ENCODE assay signal across 19 cellular contexts in the genomic region with DNA sequence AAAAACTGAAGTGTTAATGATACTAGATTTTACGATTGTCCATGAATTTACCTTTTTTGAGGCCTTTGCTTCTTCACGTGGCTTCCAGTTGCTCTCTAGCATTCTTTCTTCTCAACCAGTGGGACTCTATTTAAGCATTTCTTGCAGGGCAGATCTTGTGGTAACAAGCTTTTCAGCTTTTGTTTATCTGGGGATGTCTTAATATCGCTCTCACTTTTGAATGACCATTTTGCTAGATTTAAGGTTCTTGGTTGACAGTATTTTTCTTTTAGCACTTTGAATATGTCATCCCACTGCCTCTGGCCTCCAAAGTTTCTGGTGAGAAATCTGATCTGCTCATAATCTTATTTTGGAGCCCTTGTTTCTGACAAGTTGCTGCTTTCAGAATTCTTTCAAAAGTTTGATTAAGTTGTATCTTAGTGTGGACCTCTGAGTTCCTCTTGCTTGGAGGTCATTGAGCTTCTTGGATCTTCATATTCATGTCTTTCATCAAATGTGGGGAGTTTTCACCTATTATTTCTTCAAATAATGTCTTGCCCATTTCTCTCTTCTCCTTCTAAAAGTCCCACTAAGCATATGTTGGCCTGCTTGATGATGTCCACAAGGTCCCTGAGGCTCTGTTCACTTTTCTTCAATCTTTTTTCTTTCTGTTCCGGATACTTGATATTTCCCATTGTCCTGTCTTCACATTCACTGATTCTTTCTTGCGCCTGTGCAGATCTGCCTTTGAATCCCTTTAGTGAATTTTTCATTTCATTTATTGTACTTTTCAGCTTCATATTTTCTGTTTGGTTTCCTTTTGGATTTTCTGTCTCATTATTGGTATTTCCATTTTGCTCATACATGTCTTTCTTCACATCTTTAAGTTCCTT.
"Had no signal": no experiment of that assay in that cellular context is flagged by ENCODE, and none has a peak within 500 bp of the region (broad histone marks: within the 10 kb centered on the region; RNA-seq: fewer than 3 reads in every experiment).

No MANE protein-coding gene starts in this region.

- H3K4me1 Mint-ChIP-seq: brain had no signal

- H3K4me2 ChIP-seq: hepatocyte had no signal

- DNase-seq: activated B cell treated with CpG ODN at 0.5 μM for 24 hours; activated CD4-positive, alpha-beta T cell treated with anti-CD3 and anti-CD28 coated beads, Interleukin-2, amount 50 U/mL, for 1 hour; activated gamma-delta T cell; activated naive CD8-positive, alpha-beta T cell treated with anti-CD3 and anti-CD28 coated beads, Interleukin-2, amount 50 U/mL, for 24 hours; anterior cingulate cortex; caudate nucleus; foreskin keratinocyte; stimulated activated CD4-positive, alpha-beta T cell treated with anti-CD3 and anti-CD28 coated beads, Interleukin-12 subunit alpha, Interleukin-12 subunit beta, amount 100 ng/mL, for 4 hours; stimulated activated CD4-positive, alpha-beta T cell treated with anti-CD3 and anti-CD28 coated beads, Interleukin-1b, Interleukin-23, amount 100 ng/mL, for 48 hours; stimulated activated CD8-positive, alpha-beta memory T cell treated with anti-CD3 and anti-CD28 coated beads, Interleukin-4, amount 100 ng/mL, for 48 hours; stimulated activated naive CD8-positive, alpha-beta T cell treated with anti-CD3 and anti-CD28 coated beads, Interleukin-15, Interleukin-2, amounts not matched to agents 100 U/mL and 50 U/mL, for 24 hours; trophoblast cell had no signal

- ATAC-seq: activated naive CD8-positive, alpha-beta T cell treated with anti-CD3 and anti-CD28 coated beads, Interleukin-2, amount 50 U/mL, for 24 hours; foreskin keratinocyte; stimulated activated naive CD8-positive, alpha-beta T cell treated with anti-CD3 and anti-CD28 coated beads, Interleukin-15, Interleukin-2, amounts not matched to agents 100 U/mL and 50 U/mL, for 24 hours had no signal

- H3K27ac Mint-ChIP-seq: activated B cell treated with CpG ODN at 0.5 μM for 24 hours; activated naive CD8-positive, alpha-beta T cell treated with anti-CD3 and anti-CD28 coated beads, Interleukin-2, amount 50 U/mL, for 24 hours; brain; memory B cell; progenitor cell of endocrine pancreas had no signal

- H3K4me3 ChIP-seq: dorsolateral prefrontal cortex, hepatocyte, suprapubic skin had no signal

- H3K4me3 Mint-ChIP-seq: activated B cell treated with CpG ODN at 0.5 μM for 24 hours; activated naive CD8-positive, alpha-beta T cell treated with anti-CD3 and anti-CD28 coated beads, Interleukin-2, amount 50 U/mL, for 24 hours; brain; memory B cell; neural crest cell had no signal

- H3K27me3 ChIP-seq: dorsolateral prefrontal cortex, foreskin keratinocyte, hepatocyte, suprapubic skin had no signal

- H3K27ac ChIP-seq: dorsolateral prefrontal cortex, foreskin keratinocyte, hepatocyte, suprapubic skin had no signal

- H3K27me3 Mint-ChIP-seq: activated B cell treated with CpG ODN at 0.5 μM for 24 hours; activated naive CD8-positive, alpha-beta T cell treated with anti-CD3 and anti-CD28 coated beads, Interleukin-2, amount 50 U/mL, for 24 hours; brain; memory B cell; progenitor cell of endocrine pancreas had no signal
